ENCODE assay signal across 1 cellular context in the genomic region with DNA sequence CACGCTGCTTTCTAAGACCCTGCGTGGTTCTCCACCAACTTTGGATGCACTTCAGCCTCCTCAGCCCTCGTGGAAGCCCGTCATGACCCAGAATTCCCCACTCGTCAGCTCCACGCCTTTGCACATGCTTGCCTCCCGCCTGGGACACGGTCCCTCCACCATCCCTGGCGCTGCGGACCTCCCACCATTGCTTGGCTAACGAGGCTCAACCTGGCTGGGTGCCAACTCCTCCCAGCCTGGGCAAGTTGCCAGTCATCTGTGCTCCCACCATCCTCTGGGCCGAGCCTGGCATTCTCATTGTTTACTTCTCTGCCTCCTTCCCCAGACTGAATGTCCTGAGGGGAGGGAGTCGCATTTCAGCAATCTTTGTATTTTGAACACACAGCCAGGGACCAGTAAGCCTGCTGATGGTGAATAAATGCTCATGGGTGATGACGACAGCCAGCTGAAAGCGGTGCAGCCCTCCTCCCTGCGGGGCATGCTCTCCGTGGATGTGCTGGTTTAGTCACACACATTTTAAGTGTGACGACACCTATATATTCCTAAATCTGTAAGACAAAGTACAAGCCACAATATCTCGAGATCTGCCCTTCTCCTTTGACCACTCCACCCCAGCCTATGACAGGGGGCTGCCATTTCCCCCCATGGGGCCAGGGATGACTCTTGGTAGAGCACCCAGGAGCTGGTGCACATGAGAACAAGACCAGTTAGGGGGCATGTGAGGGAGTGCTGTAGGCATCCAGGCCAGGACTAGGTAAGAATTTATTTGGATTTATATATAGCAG.
TF ChIP-seq lines count a peak whose summit lies in the region.

No MANE protein-coding gene starts in this region.

TF ChIP-seq in IMR-90, 13 proteins besides CTCF, POLR2A, EP300 and RAD21:
- TF ChIP-seq CEBPB (IDR thresholded peaks at IDR 0.05; ENCODE audit: low read depth, low read length) (peak; percentile 64), SMC3 (IDR thresholded peaks at IDR 0.05; ENCODE audit: low read depth, low read length) (no peak), BHLHE40 (IDR thresholded peaks at IDR 0.05; ENCODE audit: low read depth, low read length) (no peak), MAZ (IDR thresholded peaks at IDR 0.05; ENCODE audit: borderline replicate concordance, low read depth, low read length) (peak; percentile 40; the same call in 1 of the 2 replicates), RFX5 (IDR thresholded peaks at IDR 0.05; ENCODE audit: low read depth, low read length) (no peak), MXI1 (IDR thresholded peaks at IDR 0.05; ENCODE audit: borderline replicate concordance, low read depth, low read length) (peak; percentile 45; the same call in 1 of the 2 replicates), CHD1 (IDR thresholded peaks at IDR 0.05; ENCODE audit: low read depth, low read length) (no peak), MAFK (IDR thresholded peaks at IDR 0.05; ENCODE audit: low read depth, low read length) (no peak), RCOR1 (IDR thresholded peaks at IDR 0.05; ENCODE audit: insufficient replicate concordance, low read length) (peak; percentile 71), FOS (IDR thresholded peaks at IDR 0.05; ENCODE audit: low read depth, low read length) (no peak)
